23 cellular contexts compared by ENCODE assay signal in genomic region chr7:12157517-12157916, GRCh38. TPM values are rescaled to one million over a fixed set of nuclear protein-coding genes. Genes with fewer than 3 reads are reported as not detected.
A peak's percentile ranks its signal among the peaks of the same experiment; 100 is the strongest.
DNase-seq lines count a peak whose midpoint lies in the region; ATAC-seq, FAIRE-seq and TF ChIP-seq lines count a peak whose summit lies in the region.
"Had no signal": no experiment of that assay in that cellular context is flagged by ENCODE, and none has a peak within 500 bp of the region (broad histone marks: within the 10 kb centered on the region; RNA-seq: fewer than 3 reads in every experiment).

No MANE protein-coding gene starts in this region.

- TF ChIP-seq CTCF in HepG2 (CRISPR knock-in tag; IDR thresholded peaks at IDR 0.05) = no peak
- no peak for TF ChIP-seq CTCF in right lobe of liver (IDR thresholded peaks at IDR 0.05)
- TF ChIP-seq CTCF in progenitor cell of endocrine pancreas (IDR thresholded peaks at IDR 0.05; ENCODE audit: unreplicated experiment) = no peak

- H3K27me3 ChIP-seq in HepG2 (ENCODE audit: control insufficient read depth in 1 of 2, insufficient read depth in 2 of 2, low read length in 2 of 2) = no peaks in the 10 kb centered on the region
- no peaks in the 10 kb centered on the region for H3K27me3 ChIP-seq in right lobe of liver
- H3K27me3 ChIP-seq: BLaER1 treated with 17β-estradiol and CSF1 and Interleukin-3, amounts not matched to agents 10 nM and 100 nM had no signal

- H3K27ac Mint-ChIP-seq in T-helper 17 cell (peak overlapping the region; percentile 66), progenitor cell of endocrine pancreas (peak overlapping the region; percentile 57)
- H3K27ac Mint-ChIP-seq in activated CD4-positive, alpha-beta T cell treated with anti-CD3 and anti-CD28 coated beads, Interleukin-2, amount 10 ng/mL, durations not matched to agents 24 days and 14 days = no peak overlapping the region
- H3K27ac Mint-ChIP-seq: B cell; CD4-positive, alpha-beta T cell; CD8-positive, alpha-beta T cell had no signal

- TF ChIP-seq POLR2A in HepG2 (IDR thresholded peaks at IDR 0.05; ENCODE audit: insufficient read depth in 1 of 2, low read depth in 2 of 2, low read length in 2 of 2) (no peak), right lobe of liver (IDR thresholded peaks at IDR 0.05) (no peak), erythroblast (IDR thresholded peaks at IDR 0.05; ENCODE audit: low read length) (no peak)

- no peak overlapping the region for H3K9ac ChIP-seq in HepG2 (ENCODE audit: insufficient read depth, low read depth, low read length)
- H3K9ac ChIP-seq: BLaER1 treated with 17β-estradiol and CSF1 and Interleukin-3, amounts not matched to agents 10 nM and 100 nM had no signal

- no peak for TF ChIP-seq RAD21 in HepG2 (CRISPR knock-in tag; IDR thresholded peaks at IDR 0.05)

- ATAC-seq in HepG2 = no peak
- ATAC-seq in right lobe of liver = no peak
- ATAC-seq in T-helper 17 cell = no peak
- ATAC-seq: CD8-positive, alpha-beta T cell; GM12878 had no signal

- no peak overlapping the region for H3K4me3 Mint-ChIP-seq in T-helper 17 cell
- no peak overlapping the region for H3K4me3 Mint-ChIP-seq in progenitor cell of endocrine pancreas (ENCODE audit: low read depth)
- H3K4me3 Mint-ChIP-seq in activated CD4-positive, alpha-beta T cell treated with anti-CD3 and anti-CD28 coated beads, Interleukin-2, amount 10 ng/mL, durations not matched to agents 24 days and 14 days = no peak overlapping the region
- H3K4me3 Mint-ChIP-seq: B cell; CD4-positive, alpha-beta T cell; CD8-positive, alpha-beta T cell had no signal

- CTCF ChIA-PET in HepG2 (lab: Yijun Ruan, JAX; ENCODE audit: low intra/inter-chr PET ratio, low total read pairs) = no interaction called here

- H3K27ac ChIP-seq in HepG2 (ENCODE audit: extremely low read length, insufficient read depth, low read length) = no peak overlapping the region
- H3K27ac ChIP-seq in right lobe of liver = no peak overlapping the region
- H3K27ac ChIP-seq: 22Rv1; BLaER1 treated with 17β-estradiol and CSF1 and Interleukin-3, amounts not matched to agents 10 nM and 100 nM; C4-2B had no signal

- POLR2A ChIA-PET in HepG2 (lab: Yijun Ruan, JAX) = no interaction called here

- in situ Hi-C loops in HepG2 (cut with HindIII; ENCODE audit: extremely low pct_ligation_motif_present, low pct_unique_long_range_greater_than_20kb) = no loop called here

- WGBS in HepG2 (ENCODE audit: low lambda C conversion rate) = 36% methylated on average over 1 of the region's 1 CpG
- 93% methylated on average over 1 of the region's 1 CpG for WGBS in right lobe of liver (ENCODE audit: insufficient coverage, low coverage, low lambda C conversion rate, missing lambda C conversion rate)

- H3K9me3 Mint-ChIP-seq in progenitor cell of endocrine pancreas (ENCODE audit: low read depth) = no peaks in the 10 kb centered on the region
- H3K9me3 Mint-ChIP-seq in activated CD4-positive, alpha-beta T cell treated with anti-CD3 and anti-CD28 coated beads, Interleukin-2, amount 10 ng/mL, durations not matched to agents 24 days and 14 days = no peaks in the 10 kb centered on the region
- H3K9me3 Mint-ChIP-seq: CD4-positive, alpha-beta T cell; CD8-positive, alpha-beta T cell had no signal

- H3K36me3 Mint-ChIP-seq in T-helper 17 cell (ENCODE audit: low read depth) (peaks cover 2% of the 10 kb centered on the region), progenitor cell of endocrine pancreas (ENCODE audit: insufficient read depth) (no peaks in the 10 kb centered on the region)
- no peaks in the 10 kb centered on the region for H3K36me3 Mint-ChIP-seq in activated CD4-positive, alpha-beta T cell treated with anti-CD3 and anti-CD28 coated beads, Interleukin-2, amount 10 ng/mL, durations not matched to agents 24 days and 14 days (ENCODE audit: low read depth)
- H3K36me3 Mint-ChIP-seq: CD8-positive, alpha-beta T cell had no signal

- H3K27me3 Mint-ChIP-seq in T-helper 17 cell = peaks cover 6% of the 10 kb centered on the region
- H3K27me3 Mint-ChIP-seq in progenitor cell of endocrine pancreas = no peaks in the 10 kb centered on the region
- peaks cover 4% of the 10 kb centered on the region for H3K27me3 Mint-ChIP-seq in activated CD4-positive, alpha-beta T cell treated with anti-CD3 and anti-CD28 coated beads, Interleukin-2, amount 10 ng/mL, durations not matched to agents 24 days and 14 days
- H3K27me3 Mint-ChIP-seq: CD4-positive, alpha-beta T cell had no signal

- DNase-seq in HepG2 (ENCODE audit: low spot score) (no peak), right lobe of liver (no peak), T-helper 17 cell (no peak), progenitor cell of endocrine pancreas (ENCODE audit: low spot score, unreplicated experiment) (no peak), superior temporal gyrus (ENCODE audit: extremely low spot score) (no peak), erythroblast (lab: John Stamatoyannopoulos, UW) (no peak)
- no peak for DNase-seq in activated CD4-positive, alpha-beta T cell treated with anti-CD3 and anti-CD28 coated beads, Interleukin-2, amount 10 ng/mL, durations not matched to agents 24 days and 14 days
- DNase-seq: AML-193; Caco-2; Calu3; CD4-positive, alpha-beta T cell; CD8-positive, alpha-beta T cell; DMS79 treated with DMSO at 0.1 percent for 48 hours; GDM1 had no signal

- H3K4me2 ChIP-seq in HepG2 (ENCODE audit: low read depth, low read length) = no peak overlapping the region
- H3K4me2 ChIP-seq: BLaER1 treated with 17β-estradiol and CSF1 and Interleukin-3, amounts not matched to agents 10 nM and 100 nM had no signal

- H3K4me1 Mint-ChIP-seq in T-helper 17 cell (peaks cover 10% of the 10 kb centered on the region), progenitor cell of endocrine pancreas (ENCODE audit: low read depth) (peaks cover 1% of the 10 kb centered on the region)
- H3K4me1 Mint-ChIP-seq in activated CD4-positive, alpha-beta T cell treated with anti-CD3 and anti-CD28 coated beads, Interleukin-2, amount 10 ng/mL, durations not matched to agents 24 days and 14 days = peaks cover 2% of the 10 kb centered on the region
- H3K4me1 Mint-ChIP-seq: B cell had no signal

- intact Hi-C loops in HepG2 (cut with micrococcal nuclease; ENCODE audit: unreplicated experiment) = loop anchor here (5.0 kb wide), 2 partner anchors 55 to 90 kb away; partner anchors contain the start of gene TMEM106B
- intact Hi-C loops in right lobe of liver (cut with DNase I) = no loop called here
- intact Hi-C loops in activated CD4-positive, alpha-beta T cell treated with anti-CD3 and anti-CD28 coated beads, Interleukin-2, amount 10 ng/mL, durations not matched to agents 24 days and 14 days (cut with micrococcal nuclease) = no loop called here

- H3K9me3 ChIP-seq in HepG2 (ENCODE audit: low read length) (no peaks in the 10 kb centered on the region), right lobe of liver (no peaks in the 10 kb centered on the region), T-helper 17 cell (ENCODE audit: control insufficient read depth, low read length, poor library complexity, severe bottlenecking) (no peaks in the 10 kb centered on the region)
- H3K9me3 ChIP-seq: BLaER1 treated with 17β-estradiol and CSF1 and Interleukin-3, amounts not matched to agents 10 nM and 100 nM; Caco-2 had no signal

- no peaks in the 10 kb centered on the region for H3K36me3 ChIP-seq in HepG2 (replicated peaks in 1 of 2; ENCODE audit: control insufficient read depth in 1 of 2, insufficient read depth in 2 of 2, low read length in 2 of 2)
- H3K36me3 ChIP-seq in right lobe of liver = no peaks in the 10 kb centered on the region
- H3K36me3 ChIP-seq: BLaER1 treated with 17β-estradiol and CSF1 and Interleukin-3, amounts not matched to agents 10 nM and 100 nM had no signal

- no peak overlapping the region for H2AFZ ChIP-seq in HepG2 (ENCODE audit: low read length)

- H4K20me1 ChIP-seq in HepG2 (ENCODE audit: insufficient read depth, low read length) = no peaks in the 10 kb centered on the region
- H4K20me1 ChIP-seq: BLaER1 treated with 17β-estradiol and CSF1 and Interleukin-3, amounts not matched to agents 10 nM and 100 nM had no signal

- no TSS peak for BruUV-seq in HepG2 (replicated peaks; lab: Mats Ljungman, UMichigan)

- no peaks in the 10 kb centered on the region for H3K79me2 ChIP-seq in HepG2 (ENCODE audit: insufficient read depth, low read length)

- H3K4me3 ChIP-seq in HepG2 (replicated peaks in 1 of 3; ENCODE audit: insufficient read depth in 1 of 3, low read depth in 2 of 3, low read length in 3 of 3) (no peak overlapping the region), right lobe of liver (no peak overlapping the region)
- H3K4me3 ChIP-seq: BLaER1 treated with 17β-estradiol and CSF1 and Interleukin-3, amounts not matched to agents 10 nM and 100 nM; GM12878 had no signal

- FAIRE-seq in HepG2 (lab: Jason Lieb, UNC) (no peak), G401.6 (lab: Jason Lieb, UNC) (peak; percentile 3)
- FAIRE-seq: D721Med, GM12878, GM12892, GM18507 had no signal

- TF ChIP-seq EP300 in HepG2 (IDR thresholded peaks at IDR 0.05; ENCODE audit: low read depth in 2 of 2, low read length in 2 of 2) (no peak), HepG2 (CRISPR knock-in tag; IDR thresholded peaks at IDR 0.05; ENCODE audit: borderline replicate concordance) (no peak)

- H3K4me1 ChIP-seq in HepG2 (ENCODE audit: insufficient read depth, low read length) (no peaks in the 10 kb centered on the region), right lobe of liver (no peaks in the 10 kb centered on the region)
- H3K4me1 ChIP-seq: BLaER1 treated with 17β-estradiol and CSF1 and Interleukin-3, amounts not matched to agents 10 nM and 100 nM; Caco-2 had no signal

RNA-seq across cellular contexts. Expression of gene TMEM106B, which starts 53.6 kb away (rescaled TPM):
- total RNA-seq in HepG2 (2016; rRNA removed; fragmentation: Illumina TruSeq; extraction: Trizol) = 23.4 and 25.1 TPM in 2 replicates
- total RNA-seq in HepG2 (2016; cell fraction: cytosol; rRNA removed; fragmentation: Illumina TruSeq; extraction: Trizol; ENCODE audit: low read depth) = 3.8 and 6.2 TPM in 2 replicates
- total RNA-seq in HepG2 (2016; cell fraction: insoluble cytoplasmic fraction; rRNA removed; fragmentation: Illumina TruSeq; extraction: Trizol) = 18.5 and 22.2 TPM in 2 replicates
- total RNA-seq in HepG2 (2016; cell fraction: membrane; rRNA removed; fragmentation: Illumina TruSeq; extraction: Trizol) = 11.9 and 12.5 TPM in 2 replicates
- total RNA-seq in HepG2 (2016; cell fraction: nucleus; rRNA removed; fragmentation: Illumina TruSeq; extraction: Trizol) = 29.5 and 37.2 TPM in 2 replicates
- 16.8 and 17.7 TPM in 2 replicates for polyA plus RNA-seq in HepG2 (2011; rRNA removed)
- polyA plus RNA-seq in HepG2 (2011; cell fraction: cytosol; rRNA removed) = 8.2 and 15.0 TPM in 2 replicates
- polyA plus RNA-seq in HepG2 (2011; cell fraction: nucleus; rRNA removed) = 3.3 and 6.7 TPM in 2 replicates
- 22.8 and 23.5 TPM in 2 replicates for polyA plus RNA-seq in HepG2 (2012)
- 2.4 and 3.9 TPM in 2 replicates for polyA plus RNA-seq in HepG2 (2016; cell fraction: cytosol; fragmentation: Illumina TruSeq; extraction: Trizol; ENCODE audit: low read depth)
- polyA plus RNA-seq in HepG2 (2016; cell fraction: insoluble cytoplasmic fraction; fragmentation: Illumina TruSeq; extraction: Trizol; ENCODE audit: low read depth) = 14.7 and 17.8 TPM in 2 replicates
- 4.8 and 5.6 TPM in 2 replicates for polyA plus RNA-seq in HepG2 (2016; cell fraction: membrane; fragmentation: Illumina TruSeq; extraction: Trizol; ENCODE audit: low read depth)
- 24.5 and 24.8 TPM in 2 replicates for polyA plus RNA-seq in HepG2 (2016; cell fraction: nucleus; fragmentation: Illumina TruSeq; extraction: Trizol; ENCODE audit: insufficient read depth, low read depth)
- polyA minus RNA-seq in HepG2 (2011; rRNA and poly(A)+ RNA removed; ENCODE audit: low replicate concordance) = 6.9 and 7.6 TPM in 2 replicates
- polyA minus RNA-seq in HepG2 (2011; cell fraction: cytosol; rRNA and poly(A)+ RNA removed) = 19.3 and 25.8 TPM in 2 replicates
- polyA minus RNA-seq in HepG2 (2011; cell fraction: nucleus; rRNA and poly(A)+ RNA removed) = 23.4 and 29.3 TPM in 2 replicates
- total RNA-seq in right lobe of liver = 10 to 100 TPM; 26.9 to 64.5 (median 31.7) TPM
- total RNA-seq in T-helper 17 cell = 10 to 100 TPM; 23.8 to 27.9 TPM
- total RNA-seq in progenitor cell of endocrine pancreas = 39.3 and 44.7 TPM in 2 replicates
- 24.0 and 25.5 TPM in 2 replicates for total RNA-seq in activated CD4-positive, alpha-beta T cell treated with anti-CD3 and anti-CD28 coated beads, Interleukin-2, amount 10 ng/mL, durations not matched to agents 24 days and 14 days
